23 cellular contexts compared by ENCODE assay signal in the genomic region with DNA sequence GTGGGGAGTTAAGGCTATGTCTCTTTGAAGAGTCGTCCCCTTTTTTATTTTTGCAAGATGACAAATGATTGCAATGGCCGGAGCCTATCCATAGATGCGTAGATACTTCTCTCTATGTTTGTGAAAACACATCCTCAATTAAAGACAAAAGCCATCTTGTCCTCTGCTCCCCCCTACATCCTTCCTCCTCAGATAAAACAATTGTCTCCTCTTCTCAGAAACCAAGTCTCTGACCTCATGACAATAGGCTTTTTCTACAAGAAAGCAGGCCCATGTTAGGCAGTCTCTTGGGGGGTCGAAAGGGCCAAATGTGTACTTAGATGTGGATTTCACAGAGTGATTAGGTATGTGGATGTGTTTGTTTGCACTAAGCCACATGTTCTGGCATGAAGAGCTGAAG. TPM values are rescaled to one million over a fixed set of nuclear protein-coding genes. Genes with fewer than 3 reads are reported as not detected.
"Had no signal": no experiment of that assay in that cellular context is flagged by ENCODE, and none has a peak within 500 bp of the region (broad histone marks: within the 10 kb centered on the region; RNA-seq: fewer than 3 reads in every experiment).

No MANE protein-coding gene starts in this region.

- H3K9me3 ChIP-seq: SK-N-SH had no signal

- H3K4me1 ChIP-seq: foreskin keratinocyte, neural progenitor cell had no signal

- H3K36me3 ChIP-seq: neural progenitor cell, spleen, WERI-Rb-1 had no signal

- H3K4me3 ChIP-seq: dorsolateral prefrontal cortex, neural progenitor cell, spleen had no signal

- H3K27ac ChIP-seq: dorsolateral prefrontal cortex, epithelial cell of prostate, foreskin keratinocyte, neural progenitor cell, spleen, WERI-Rb-1 had no signal

- H2AFZ ChIP-seq: neural progenitor cell had no signal

- H3K27me3 ChIP-seq: neural progenitor cell, spleen had no signal

- ATAC-seq: activated CD8-positive, alpha-beta memory T cell treated with anti-CD3 and anti-CD28 coated beads, Interleukin-2, amount 10 ng/mL, durations not matched to agents 7 days and 5 days; foreskin keratinocyte; left lobe of liver; T-cell had no signal

- H3K4me2 ChIP-seq: neural progenitor cell, SK-N-SH had no signal

- DNase-seq: activated CD4-positive, alpha-beta T cell treated with anti-CD3 and anti-CD28 coated beads, Interleukin-2, amount 50 U/mL, for 4 hours; activated CD8-positive, alpha-beta memory T cell treated with anti-CD3 and anti-CD28 coated beads, Interleukin-2, amount 10 ng/mL, durations not matched to agents 7 days and 5 days; central memory CD4-positive, alpha-beta T cell; dorsolateral prefrontal cortex; foreskin keratinocyte; glutamatergic neuron; kidney; naive thymus-derived CD4-positive, alpha-beta T cell; SK-N-SH; spleen; stimulated activated CD8-positive, alpha-beta memory T cell treated with anti-CD3 and anti-CD28 coated beads, Interleukin-4, amount 100 ng/mL, for 48 hours; stimulated activated naive CD4-positive, alpha-beta T cell; T-helper 9 cell; WERI-Rb-1 had no signal

- H3K9me2 ChIP-seq: SK-N-SH had no signal

RNA-seq across cellular contexts. Expression of a gene that starts 51.1 kb away (rescaled TPM):
- total RNA-seq: activated CD8-positive, alpha-beta memory T cell treated with anti-CD3 and anti-CD28 coated beads, Interleukin-2, amount 10 ng/mL, durations not matched to agents 7 days and 5 days; fibroblast of lung; foreskin keratinocyte; kidney; left lobe of liver; mucosa of gallbladder; naive thymus-derived CD4-positive, alpha-beta T cell; osteocyte; pulmonary artery endothelial cell; spleen; T-cell had no signal
- polyA plus RNA-seq: fibroblast of lung; foreskin keratinocyte; naive thymus-derived CD4-positive, alpha-beta T cell; SK-N-SH; spleen; thymus had no signal
